ENCODE assay signal across 23 cellular contexts in genomic region chr16:17940584-17940983, GRCh38.
DNase-seq lines count a peak whose midpoint lies in the region; ATAC-seq, FAIRE-seq and TF ChIP-seq lines count a peak whose summit lies in the region.
"Had no signal": no experiment of that assay in that cellular context is flagged by ENCODE, and none has a peak within 500 bp of the region (broad histone marks: within the 10 kb centered on the region; RNA-seq: fewer than 3 reads in every experiment).

No MANE protein-coding gene starts in this region.

- 38% methylated on average over 4 of the region's 4 CpGs for WGBS in liver
- 8% methylated on average over 4 of the region's 4 CpGs for WGBS in HepG2 (ENCODE audit: low lambda C conversion rate)

- TF ChIP-seq CTCF in liver (IDR thresholded peaks at IDR 0.05; ENCODE audit: low read depth, low read length, missing input control) (no peak), HepG2 (CRISPR knock-in tag; IDR thresholded peaks at IDR 0.05) (no peak), nephron progenitor cell (IDR thresholded peaks at IDR 0.05) (no peak)

- CTCF ChIA-PET in HepG2 (lab: Yijun Ruan, JAX; ENCODE audit: low intra/inter-chr PET ratio, low total read pairs), result no interaction called here

- peaks cover 13% of the 10 kb centered on the region for H3K9me3 Mint-ChIP-seq in nephron progenitor cell
- H3K9me3 Mint-ChIP-seq in stimulated activated memory B cell treated with anti-CD40 and anti-IgM and Interleukin-4, amounts not matched to agents 10 μg/mL and 1 μg/mL and 100 μg/mL, for 72 hours, result peaks cover 3% of the 10 kb centered on the region
- H3K9me3 Mint-ChIP-seq: CD14-positive monocyte; CD4-positive, alpha-beta T cell had no signal

- TF ChIP-seq RAD21 in liver (IDR thresholded peaks at IDR 0.05) (no peak), HepG2 (CRISPR knock-in tag; IDR thresholded peaks at IDR 0.05) (no peak)

- no peak for FAIRE-seq in HepG2 (lab: Jason Lieb, UNC)
- FAIRE-seq: A204.1, D721Med, GM12891, GM18507 had no signal

- BruUV-seq in HepG2 (replicated peaks; lab: Mats Ljungman, UMichigan), result no TSS peak

- no peak for TF ChIP-seq POLR2A in HepG2 (IDR thresholded peaks at IDR 0.05; ENCODE audit: insufficient read depth in 1 of 2, low read depth in 2 of 2, low read length in 2 of 2)

- no peaks in the 10 kb centered on the region for H3K27me3 Mint-ChIP-seq in nephron progenitor cell (ENCODE audit: low read depth, poor library complexity)
- H3K27me3 Mint-ChIP-seq in stimulated activated memory B cell treated with anti-CD40 and anti-IgM and Interleukin-4, amounts not matched to agents 10 μg/mL and 1 μg/mL and 100 μg/mL, for 72 hours, result no peaks in the 10 kb centered on the region

- ATAC-seq in HepG2 (no peak), HG02981 (IDR thresholded peaks at IDR 0.05; ENCODE audit: unreplicated experiment) (no peak)
- ATAC-seq in stimulated activated memory B cell treated with anti-CD40 and anti-IgM and Interleukin-4, amounts not matched to agents 10 μg/mL and 1 μg/mL and 100 μg/mL, for 72 hours, result no peak
- ATAC-seq: GM23338, HCT116 had no signal

- DNase-seq in HepG2 (ENCODE audit: low spot score), result no peak
- no peak for DNase-seq in nephron progenitor cell
- no peak for DNase-seq in UCSD-AML1 (lab: John Stamatoyannopoulos, UW; ENCODE audit: unreplicated experiment)
- DNase-seq: BE2C; CD4-positive, alpha-beta T cell; CD8-positive, alpha-beta memory T cell; DMS 273 treated with DMSO at 0.1 percent for 48 hours; DMS79; EL; GDM1; H9 had no signal

- peaks cover 0 to 2% (median 0%) of the 10 kb centered on the region in 4 donors for H3K9me3 ChIP-seq in liver (ENCODE audit: control insufficient read depth in 4 of 4, low read length in 3 of 4)
- no peaks in the 10 kb centered on the region for H3K9me3 ChIP-seq in HepG2 (ENCODE audit: low read length)
- H3K9me3 ChIP-seq: BE2C; BLaER1 treated with 17β-estradiol and CSF1 and Interleukin-3, amounts not matched to agents 10 nM and 100 nM had no signal

- no peak overlapping the region for H2AFZ ChIP-seq in HepG2 (ENCODE audit: low read length)

- H3K4me1 ChIP-seq in liver (ENCODE audit: control insufficient read depth in 4 of 4, insufficient read depth in 4 of 4, low read length in 3 of 4) (peaks cover 4 to 12% (median 8%) of the 10 kb centered on the region in 4 donors), HepG2 (ENCODE audit: insufficient read depth, low read length) (no peaks in the 10 kb centered on the region)
- H3K4me1 ChIP-seq: BE2C had no signal

- POLR2A ChIA-PET in HepG2 (lab: Yijun Ruan, JAX), result no interaction called here

- in situ Hi-C loops in HepG2 (cut with HindIII; ENCODE audit: extremely low pct_ligation_motif_present, low pct_unique_long_range_greater_than_20kb), result no loop called here

- H3K9ac ChIP-seq in liver (ENCODE audit: low read depth in 1 of 2, low read length in 2 of 2) (no peak overlapping the region), HepG2 (ENCODE audit: insufficient read depth, low read depth, low read length) (no peak overlapping the region)
- H3K9ac ChIP-seq: BLaER1 treated with 17β-estradiol and CSF1 and Interleukin-3, amounts not matched to agents 10 nM and 100 nM had no signal

- H3K27me3 ChIP-seq in liver (ENCODE audit: control insufficient read depth in 4 of 4, insufficient read depth in 4 of 4, low read length in 3 of 4), result no peaks in the 10 kb centered on the region
- H3K27me3 ChIP-seq in HepG2 (ENCODE audit: control insufficient read depth in 1 of 2, insufficient read depth in 2 of 2, low read length in 2 of 2), result no peaks in the 10 kb centered on the region
- H3K27me3 ChIP-seq: BE2C; BLaER1 treated with 17β-estradiol and CSF1 and Interleukin-3, amounts not matched to agents 10 nM and 100 nM had no signal

- H3K36me3 ChIP-seq in liver (ENCODE audit: control insufficient read depth in 4 of 4, insufficient read depth in 3 of 4, low read depth in 1 of 4, low read length in 3 of 4), result no peaks in the 10 kb centered on the region
- no peaks in the 10 kb centered on the region for H3K36me3 ChIP-seq in HepG2 (replicated peaks in 1 of 2; ENCODE audit: control insufficient read depth in 1 of 2, insufficient read depth in 2 of 2, low read length in 2 of 2)
- H3K36me3 ChIP-seq: BE2C; BLaER1 treated with 17β-estradiol and CSF1 and Interleukin-3, amounts not matched to agents 10 nM and 100 nM had no signal

- H3K4me1 Mint-ChIP-seq in nephron progenitor cell, result peaks cover 33% of the 10 kb centered on the region
- H3K4me1 Mint-ChIP-seq in stimulated activated memory B cell treated with anti-CD40 and anti-IgM and Interleukin-4, amounts not matched to agents 10 μg/mL and 1 μg/mL and 100 μg/mL, for 72 hours, result peaks cover 16% of the 10 kb centered on the region
- H3K4me1 Mint-ChIP-seq: CD14-positive monocyte, GM23338 had no signal

- H3K4me2 ChIP-seq in HepG2 (ENCODE audit: low read depth, low read length), result no peak overlapping the region
- H3K4me2 ChIP-seq: BLaER1 treated with 17β-estradiol and CSF1 and Interleukin-3, amounts not matched to agents 10 nM and 100 nM; GM23338 had no signal

- no peaks in the 10 kb centered on the region for H3K79me2 ChIP-seq in HepG2 (ENCODE audit: insufficient read depth, low read length)

- no peaks in the 10 kb centered on the region for H4K20me1 ChIP-seq in HepG2 (ENCODE audit: insufficient read depth, low read length)
- H4K20me1 ChIP-seq: BLaER1 treated with 17β-estradiol and CSF1 and Interleukin-3, amounts not matched to agents 10 nM and 100 nM had no signal

- peak overlapping the region; percentile 17 for H3K27ac Mint-ChIP-seq in nephron progenitor cell
- peak overlapping the region; percentile 5 for H3K27ac Mint-ChIP-seq in stimulated activated memory B cell treated with anti-CD40 and anti-IgM and Interleukin-4, amounts not matched to agents 10 μg/mL and 1 μg/mL and 100 μg/mL, for 72 hours
- H3K27ac Mint-ChIP-seq: CD14-positive monocyte; CD4-positive, alpha-beta T cell; GM23338 had no signal

- no peak overlapping the region for H3K4me3 ChIP-seq in liver (ENCODE audit: low read depth in 1 of 3, low read length in 3 of 3)
- no peak overlapping the region for H3K4me3 ChIP-seq in HepG2 (replicated peaks in 1 of 3; ENCODE audit: insufficient read depth in 1 of 3, low read depth in 2 of 3, low read length in 3 of 3)
- H3K4me3 ChIP-seq: BLaER1 treated with 17β-estradiol and CSF1 and Interleukin-3, amounts not matched to agents 10 nM and 100 nM; GM23338 had no signal

- intact Hi-C loops in HepG2 (cut with micrococcal nuclease; ENCODE audit: unreplicated experiment), result no loop called here

- no peak overlapping the region for H3K4me3 Mint-ChIP-seq in nephron progenitor cell
- H3K4me3 Mint-ChIP-seq in stimulated activated memory B cell treated with anti-CD40 and anti-IgM and Interleukin-4, amounts not matched to agents 10 μg/mL and 1 μg/mL and 100 μg/mL, for 72 hours, result no peak overlapping the region
- H3K4me3 Mint-ChIP-seq: CD14-positive monocyte; CD4-positive, alpha-beta T cell; GM23338; H9 had no signal

- H3K36me3 Mint-ChIP-seq in nephron progenitor cell (ENCODE audit: low read depth), result peaks cover 5% of the 10 kb centered on the region
- H3K36me3 Mint-ChIP-seq in stimulated activated memory B cell treated with anti-CD40 and anti-IgM and Interleukin-4, amounts not matched to agents 10 μg/mL and 1 μg/mL and 100 μg/mL, for 72 hours, result peaks cover 6% of the 10 kb centered on the region
- H3K36me3 Mint-ChIP-seq: CD14-positive monocyte; CD8-positive, alpha-beta memory T cell had no signal

- H3K27ac ChIP-seq in liver (ENCODE audit: low read depth in 1 of 2, low read length in 2 of 2) (no peak overlapping the region), HepG2 (ENCODE audit: extremely low read length, insufficient read depth, low read length) (no peak overlapping the region)
- H3K27ac ChIP-seq: 22Rv1; BLaER1 treated with 17β-estradiol and CSF1 and Interleukin-3, amounts not matched to agents 10 nM and 100 nM had no signal

- TF ChIP-seq EP300 in HepG2 (IDR thresholded peaks at IDR 0.05; ENCODE audit: low read depth in 2 of 2, low read length in 2 of 2) (no peak), HepG2 (CRISPR knock-in tag; IDR thresholded peaks at IDR 0.05; ENCODE audit: borderline replicate concordance) (no peak)

TF ChIP-seq in liver, 16 proteins besides CTCF, POLR2A, EP300 and RAD21 (continues in another document):
- TF ChIP-seq TAF1 (conservative IDR thresholded peaks at IDR 0.05), result no peak
- no peak for TF ChIP-seq ZBTB33 (IDR thresholded peaks at IDR 0.05)
- no peak for TF ChIP-seq EGR1 (IDR thresholded peaks at IDR 0.05; ENCODE audit: low read depth in 2 of 2)
- TF ChIP-seq HNF4A (conservative IDR thresholded peaks at IDR 0.05), result peak; percentile 8 to 24

TF ChIP-seq in HepG2, 621 proteins besides CTCF, POLR2A, EP300 and RAD21 (continues in another document):
- no peak for TF ChIP-seq MED13 (CRISPR knock-in tag; IDR thresholded peaks at IDR 0.05)
